1 cellular context compared by ENCODE assay signal in the genomic region with DNA sequence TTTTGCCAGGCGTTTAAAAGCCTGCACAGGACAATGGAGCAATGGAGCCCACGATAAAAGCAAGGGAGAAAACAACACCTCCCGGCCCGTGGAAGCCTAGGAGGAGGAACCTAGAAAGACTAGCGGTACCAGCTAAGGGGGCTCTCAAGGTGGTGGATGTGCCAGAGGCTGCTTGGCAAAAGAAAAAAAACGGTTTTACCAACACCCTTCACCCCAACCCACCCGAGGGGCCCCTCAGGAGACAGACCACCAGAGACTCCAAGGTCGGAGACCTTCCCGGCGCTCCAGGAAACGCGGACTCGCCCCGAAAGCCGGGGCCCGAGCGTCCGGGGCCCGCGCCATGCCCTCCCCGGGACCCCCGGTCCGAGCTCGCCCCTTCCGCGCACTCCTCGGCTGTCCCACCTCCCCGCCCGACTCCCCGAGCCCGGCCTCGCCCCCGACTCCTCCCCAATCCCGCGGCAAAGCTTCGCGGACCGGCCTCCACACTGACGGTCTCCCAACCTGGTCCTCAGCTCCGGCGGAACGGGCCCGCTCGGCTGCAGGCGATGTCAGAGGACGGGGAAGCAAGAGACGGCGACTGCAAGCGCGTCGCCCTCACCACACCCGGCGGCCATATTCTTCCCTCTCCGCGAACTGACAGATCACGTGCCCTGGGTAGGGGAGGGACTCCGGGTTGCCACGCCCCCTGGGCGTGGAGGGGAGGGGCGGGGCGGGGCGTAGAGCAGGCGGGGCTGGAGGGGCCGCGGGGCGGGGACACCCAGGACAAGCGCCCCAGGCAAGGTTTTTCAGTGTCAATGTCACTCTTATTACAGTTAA.
TF ChIP-seq lines count a peak whose summit lies in the region.

A gene (minus strand): TSS at position 635 of the 816 bp plus-strand sequence. CDS start 10,520 bp downstream, outside the sequence.

TF ChIP-seq in HEK293, 187 proteins besides CTCF, POLR2A, EP300 and RAD21 (continued from another document):
- TF ChIP-seq SP2 (tag by site-specific recombination; IDR thresholded peaks at IDR 0.05) (peak; percentile 67), GFI1B (tag by site-specific recombination; IDR thresholded peaks at IDR 0.05) (no peak), ZNF843 (tag by site-specific recombination; IDR thresholded peaks at IDR 0.05) (no peak), ZFP3 (tag by site-specific recombination; IDR thresholded peaks at IDR 0.05; ENCODE audit: low read depth) (no peak), ZNF335 (tag by site-specific recombination; conservative IDR thresholded peaks at IDR 0.05) (peak; percentile 80), ZNF785 (tag by site-specific recombination; IDR thresholded peaks at IDR 0.05) (no peak), ZNF114 (tag by site-specific recombination; IDR thresholded peaks at IDR 0.05) (no peak), YY1 (tag by site-specific recombination; IDR thresholded peaks at IDR 0.05) (peak; percentile 69; the same call in 1 of the 2 replicates), ZNF514 (tag by site-specific recombination; IDR thresholded peaks at IDR 0.05) (no peak), KLF10 (tag by site-specific recombination; IDR thresholded peaks at IDR 0.05) (no peak), ZNF112 (tag by site-specific recombination; IDR thresholded peaks at IDR 0.05) (no peak), ZNF837 (tag by site-specific recombination; IDR thresholded peaks at IDR 0.05) (no peak), ZNF366 (tag by site-specific recombination; conservative IDR thresholded peaks at IDR 0.05) (no peak), GLI4 (tag by site-specific recombination; IDR thresholded peaks at IDR 0.05) (no peak), ZNF621 (tag by site-specific recombination; IDR thresholded peaks at IDR 0.05) (no peak), KLF9 (tag by site-specific recombination; IDR thresholded peaks at IDR 0.05; ENCODE audit: low read depth) (peak; percentile 54), ZNF664 (tag by site-specific recombination; IDR thresholded peaks at IDR 0.05) (no peak), OSR2 (tag by site-specific recombination; IDR thresholded peaks at IDR 0.05) (no peak), ZBTB7A (tag by site-specific recombination; IDR thresholded peaks at IDR 0.05; ENCODE audit: low read depth) (no peak), ZNF530 (tag by site-specific recombination; IDR thresholded peaks at IDR 0.05; ENCODE audit: low read depth) (no peak), ZNF571 (tag by site-specific recombination; IDR thresholded peaks at IDR 0.05) (no peak), ZNF223 (tag by site-specific recombination; IDR thresholded peaks at IDR 0.05) (no peak), ZNF211 (tag by site-specific recombination; IDR thresholded peaks at IDR 0.05; ENCODE audit: low read depth) (no peak), ZNF391 (tag by site-specific recombination; IDR thresholded peaks at IDR 0.05; ENCODE audit: borderline replicate concordance, low read depth) (no peak), ZNF175 (tag by site-specific recombination; IDR thresholded peaks at IDR 0.05) (no peak), ZBTB48 (tag by site-specific recombination; IDR thresholded peaks at IDR 0.05) (no peak), ZNF473 (tag by site-specific recombination; IDR thresholded peaks at IDR 0.05) (no peak), ZEB2 (tag by site-specific recombination; IDR thresholded peaks at IDR 0.05) (no peak), ZNF791 (tag by site-specific recombination; IDR thresholded peaks at IDR 0.05) (no peak), ZNF677 (tag by site-specific recombination; IDR thresholded peaks at IDR 0.05) (no peak), ZNF341 (tag by site-specific recombination; IDR thresholded peaks at IDR 0.05; ENCODE audit: low read depth) (peak; percentile 99), ZNF311 (tag by site-specific recombination; IDR thresholded peaks at IDR 0.05; ENCODE audit: borderline replicate concordance) (no peak), ZBTB20 (tag by site-specific recombination; IDR thresholded peaks at IDR 0.05) (no peak; the same call in 1 of the 2 replicates), YY2 (tag by site-specific recombination; IDR thresholded peaks at IDR 0.05) (peak; percentile 28; the same call in 1 of the 2 replicates), ZSCAN23 (tag by site-specific recombination; IDR thresholded peaks at IDR 0.05) (no peak), ZNF404 (tag by site-specific recombination; IDR thresholded peaks at IDR 0.05) (no peak), KLF16 (tag by site-specific recombination; IDR thresholded peaks at IDR 0.05) (0 out of 2 replicates have a peak, but pooled peaks have one; percentile 29), ZNF501 (tag by site-specific recombination; IDR thresholded peaks at IDR 0.05) (peak; percentile 36; the same call in 1 of the 2 replicates), KLF1 (tag by site-specific recombination; IDR thresholded peaks at IDR 0.05) (peak; percentile 32; the same call in 1 of the 2 replicates), ZNF354C (tag by site-specific recombination; IDR thresholded peaks at IDR 0.05; ENCODE audit: borderline replicate concordance, low read depth) (no peak), ZNF121 (tag by site-specific recombination; IDR thresholded peaks at IDR 0.05) (no peak), ZNF416 (tag by site-specific recombination; IDR thresholded peaks at IDR 0.05) (no peak), ZNF48 (tag by site-specific recombination; IDR thresholded peaks at IDR 0.05) (no peak), ZNF433 (tag by site-specific recombination; IDR thresholded peaks at IDR 0.05; ENCODE audit: low read depth) (no peak), KLF8 (tag by site-specific recombination; IDR thresholded peaks at IDR 0.05) (0 out of 2 replicates have a peak, but pooled peaks have one; percentile 68)
- TF ChIP-seq, protein P1, sequence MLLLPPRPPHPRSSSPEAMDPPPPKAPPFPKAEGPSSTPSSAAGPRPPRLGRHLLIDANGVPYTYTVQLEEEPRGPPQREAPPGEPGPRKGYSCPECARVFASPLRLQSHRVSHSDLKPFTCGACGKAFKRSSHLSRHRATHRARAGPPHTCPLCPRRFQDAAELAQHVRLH (tag by site-specific recombination; IDR thresholded peaks at IDR 0.05): no peak
- TF ChIP-seq, protein P2, sequence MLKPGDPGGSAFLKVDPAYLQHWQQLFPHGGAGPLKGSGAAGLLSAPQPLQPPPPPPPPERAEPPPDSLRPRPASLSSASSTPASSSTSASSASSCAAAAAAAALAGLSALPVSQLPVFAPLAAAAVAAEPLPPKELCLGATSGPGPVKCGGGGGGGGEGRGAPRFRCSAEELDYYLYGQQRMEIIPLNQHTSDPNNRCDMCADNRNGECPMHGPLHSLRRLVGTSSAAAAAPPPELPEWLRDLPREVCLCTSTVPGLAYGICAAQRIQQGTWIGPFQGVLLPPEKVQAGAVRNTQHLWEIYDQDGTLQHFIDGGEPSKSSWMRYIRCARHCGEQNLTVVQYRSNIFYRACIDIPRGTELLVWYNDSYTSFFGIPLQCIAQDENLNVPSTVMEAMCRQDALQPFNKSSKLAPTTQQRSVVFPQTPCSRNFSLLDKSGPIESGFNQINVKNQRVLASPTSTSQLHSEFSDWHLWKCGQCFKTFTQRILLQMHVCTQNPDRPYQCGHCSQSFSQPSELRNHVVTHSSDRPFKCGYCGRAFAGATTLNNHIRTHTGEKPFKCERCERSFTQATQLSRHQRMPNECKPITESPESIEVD (tag by site-specific recombination; IDR thresholded peaks at IDR 0.05): no peak
- TF ChIP-seq, protein P3, sequence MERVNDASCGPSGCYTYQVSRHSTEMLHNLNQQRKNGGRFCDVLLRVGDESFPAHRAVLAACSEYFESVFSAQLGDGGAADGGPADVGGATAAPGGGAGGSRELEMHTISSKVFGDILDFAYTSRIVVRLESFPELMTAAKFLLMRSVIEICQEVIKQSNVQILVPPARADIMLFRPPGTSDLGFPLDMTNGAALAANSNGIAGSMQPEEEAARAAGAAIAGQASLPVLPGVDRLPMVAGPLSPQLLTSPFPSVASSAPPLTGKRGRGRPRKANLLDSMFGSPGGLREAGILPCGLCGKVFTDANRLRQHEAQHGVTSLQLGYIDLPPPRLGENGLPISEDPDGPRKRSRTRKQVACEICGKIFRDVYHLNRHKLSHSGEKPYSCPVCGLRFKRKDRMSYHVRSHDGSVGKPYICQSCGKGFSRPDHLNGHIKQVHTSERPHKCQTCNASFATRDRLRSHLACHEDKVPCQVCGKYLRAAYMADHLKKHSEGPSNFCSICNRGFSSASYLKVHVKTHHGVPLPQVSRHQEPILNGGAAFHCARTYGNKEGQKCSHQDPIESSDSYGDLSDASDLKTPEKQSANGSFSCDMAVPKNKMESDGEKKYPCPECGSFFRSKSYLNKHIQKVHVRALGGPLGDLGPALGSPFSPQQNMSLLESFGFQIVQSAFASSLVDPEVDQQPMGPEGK (tag by site-specific recombination; IDR thresholded peaks at IDR 0.05): peak; percentile 64
- TF ChIP-seq, protein P4, sequence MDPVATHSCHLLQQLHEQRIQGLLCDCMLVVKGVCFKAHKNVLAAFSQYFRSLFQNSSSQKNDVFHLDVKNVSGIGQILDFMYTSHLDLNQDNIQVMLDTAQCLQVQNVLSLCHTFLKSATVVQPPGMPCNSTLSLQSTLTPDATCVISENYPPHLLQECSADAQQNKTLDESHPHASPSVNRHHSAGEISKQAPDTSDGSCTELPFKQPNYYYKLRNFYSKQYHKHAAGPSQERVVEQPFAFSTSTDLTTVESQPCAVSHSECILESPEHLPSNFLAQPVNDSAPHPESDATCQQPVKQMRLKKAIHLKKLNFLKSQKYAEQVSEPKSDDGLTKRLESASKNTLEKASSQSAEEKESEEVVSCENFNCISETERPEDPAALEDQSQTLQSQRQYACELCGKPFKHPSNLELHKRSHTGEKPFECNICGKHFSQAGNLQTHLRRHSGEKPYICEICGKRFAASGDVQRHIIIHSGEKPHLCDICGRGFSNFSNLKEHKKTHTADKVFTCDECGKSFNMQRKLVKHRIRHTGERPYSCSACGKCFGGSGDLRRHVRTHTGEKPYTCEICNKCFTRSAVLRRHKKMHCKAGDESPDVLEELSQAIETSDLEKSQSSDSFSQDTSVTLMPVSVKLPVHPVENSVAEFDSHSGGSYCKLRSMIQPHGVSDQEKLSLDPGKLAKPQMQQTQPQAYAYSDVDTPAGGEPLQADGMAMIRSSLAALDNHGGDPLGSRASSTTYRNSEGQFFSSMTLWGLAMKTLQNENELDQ (tag by site-specific recombination; IDR thresholded peaks at IDR 0.05; ENCODE audit: low read depth): no peak
- TF ChIP-seq, protein P5, sequence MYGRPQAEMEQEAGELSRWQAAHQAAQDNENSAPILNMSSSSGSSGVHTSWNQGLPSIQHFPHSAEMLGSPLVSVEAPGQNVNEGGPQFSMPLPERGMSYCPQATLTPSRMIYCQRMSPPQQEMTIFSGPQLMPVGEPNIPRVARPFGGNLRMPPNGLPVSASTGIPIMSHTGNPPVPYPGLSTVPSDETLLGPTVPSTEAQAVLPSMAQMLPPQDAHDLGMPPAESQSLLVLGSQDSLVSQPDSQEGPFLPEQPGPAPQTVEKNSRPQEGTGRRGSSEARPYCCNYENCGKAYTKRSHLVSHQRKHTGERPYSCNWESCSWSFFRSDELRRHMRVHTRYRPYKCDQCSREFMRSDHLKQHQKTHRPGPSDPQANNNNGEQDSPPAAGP (tag by site-specific recombination; IDR thresholded peaks at IDR 0.05): no peak
- TF ChIP-seq, protein P6, sequence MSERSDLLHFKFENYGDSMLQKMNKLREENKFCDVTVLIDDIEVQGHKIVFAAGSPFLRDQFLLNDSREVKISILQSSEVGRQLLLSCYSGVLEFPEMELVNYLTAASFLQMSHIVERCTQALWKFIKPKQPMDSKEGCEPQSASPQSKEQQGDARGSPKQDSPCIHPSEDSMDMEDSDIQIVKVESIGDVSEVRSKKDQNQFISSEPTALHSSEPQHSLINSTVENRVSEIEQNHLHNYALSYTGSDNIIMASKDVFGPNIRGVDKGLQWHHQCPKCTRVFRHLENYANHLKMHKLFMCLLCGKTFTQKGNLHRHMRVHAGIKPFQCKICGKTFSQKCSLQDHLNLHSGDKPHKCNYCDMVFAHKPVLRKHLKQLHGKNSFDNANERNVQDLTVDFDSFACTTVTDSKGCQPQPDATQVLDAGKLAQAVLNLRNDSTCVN (tag by site-specific recombination; optimal IDR thresholded peaks at IDR 0.05): peak; percentile 66
- TF ChIP-seq, protein P7, sequence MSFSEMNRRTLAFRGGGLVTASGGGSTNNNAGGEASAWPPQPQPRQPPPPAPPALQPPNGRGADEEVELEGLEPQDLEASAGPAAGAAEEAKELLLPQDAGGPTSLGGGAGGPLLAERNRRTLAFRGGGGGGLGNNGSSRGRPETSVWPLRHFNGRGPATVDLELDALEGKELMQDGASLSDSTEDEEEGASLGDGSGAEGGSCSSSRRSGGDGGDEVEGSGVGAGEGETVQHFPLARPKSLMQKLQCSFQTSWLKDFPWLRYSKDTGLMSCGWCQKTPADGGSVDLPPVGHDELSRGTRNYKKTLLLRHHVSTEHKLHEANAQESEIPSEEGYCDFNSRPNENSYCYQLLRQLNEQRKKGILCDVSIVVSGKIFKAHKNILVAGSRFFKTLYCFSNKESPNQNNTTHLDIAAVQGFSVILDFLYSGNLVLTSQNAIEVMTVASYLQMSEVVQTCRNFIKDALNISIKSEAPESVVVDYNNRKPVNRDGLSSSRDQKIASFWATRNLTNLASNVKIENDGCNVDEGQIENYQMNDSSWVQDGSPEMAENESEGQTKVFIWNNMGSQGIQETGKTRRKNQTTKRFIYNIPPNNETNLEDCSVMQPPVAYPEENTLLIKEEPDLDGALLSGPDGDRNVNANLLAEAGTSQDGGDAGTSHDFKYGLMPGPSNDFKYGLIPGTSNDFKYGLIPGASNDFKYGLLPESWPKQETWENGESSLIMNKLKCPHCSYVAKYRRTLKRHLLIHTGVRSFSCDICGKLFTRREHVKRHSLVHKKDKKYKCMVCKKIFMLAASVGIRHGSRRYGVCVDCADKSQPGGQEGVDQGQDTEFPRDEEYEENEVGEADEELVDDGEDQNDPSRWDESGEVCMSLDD (tag by site-specific recombination; IDR thresholded peaks at IDR 0.05): no peak
- TF ChIP-seq, protein P8, sequence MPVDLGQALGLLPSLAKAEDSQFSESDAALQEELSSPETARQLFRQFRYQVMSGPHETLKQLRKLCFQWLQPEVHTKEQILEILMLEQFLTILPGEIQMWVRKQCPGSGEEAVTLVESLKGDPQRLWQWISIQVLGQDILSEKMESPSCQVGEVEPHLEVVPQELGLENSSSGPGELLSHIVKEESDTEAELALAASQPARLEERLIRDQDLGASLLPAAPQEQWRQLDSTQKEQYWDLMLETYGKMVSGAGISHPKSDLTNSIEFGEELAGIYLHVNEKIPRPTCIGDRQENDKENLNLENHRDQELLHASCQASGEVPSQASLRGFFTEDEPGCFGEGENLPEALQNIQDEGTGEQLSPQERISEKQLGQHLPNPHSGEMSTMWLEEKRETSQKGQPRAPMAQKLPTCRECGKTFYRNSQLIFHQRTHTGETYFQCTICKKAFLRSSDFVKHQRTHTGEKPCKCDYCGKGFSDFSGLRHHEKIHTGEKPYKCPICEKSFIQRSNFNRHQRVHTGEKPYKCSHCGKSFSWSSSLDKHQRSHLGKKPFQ (tag by site-specific recombination; IDR thresholded peaks at IDR 0.05): no peak
